9 cellular contexts compared by ENCODE assay signal in genomic region chr1:246689409-246689997, GRCh38. TPM values are rescaled to one million over a fixed set of nuclear protein-coding genes. Genes with fewer than 3 reads are reported as not detected.
A peak's percentile ranks its signal among the peaks of the same experiment; 100 is the strongest.
DNase-seq lines count a peak whose midpoint lies in the region; ATAC-seq and TF ChIP-seq lines count a peak whose summit lies in the region.
"Had no signal": no experiment of that assay in that cellular context is flagged by ENCODE, and none has a peak within 500 bp of the region (broad histone marks: within the 10 kb centered on the region; RNA-seq: fewer than 3 reads in every experiment).

No MANE protein-coding gene starts in this region.

- no peak overlapping the region for H3K27ac Mint-ChIP-seq in naive B cell
- H3K27ac Mint-ChIP-seq: activated naive CD8-positive, alpha-beta T cell had no signal

- H3K27ac ChIP-seq in thoracic aorta, result no peak overlapping the region

- no peaks in the 10 kb centered on the region for H3K36me3 ChIP-seq in thoracic aorta

- peaks cover 0 to 7% of the 10 kb centered on the region in 2 donors for H3K4me1 ChIP-seq in thoracic aorta (ENCODE audit: control insufficient read depth in 1 of 2, low read depth in 2 of 2)

- H3K27me3 Mint-ChIP-seq in naive B cell, result no peaks in the 10 kb centered on the region
- H3K27me3 Mint-ChIP-seq: activated naive CD8-positive, alpha-beta T cell had no signal

- no peaks in the 10 kb centered on the region for H3K36me3 Mint-ChIP-seq in naive B cell
- H3K36me3 Mint-ChIP-seq: activated naive CD8-positive, alpha-beta T cell had no signal

- TF ChIP-seq CTCF in thoracic aorta (IDR thresholded peaks at IDR 0.05), result peak; percentile 65

- H3K9me3 Mint-ChIP-seq in naive B cell, result peaks cover 0 to 11% (median 2%) of the 10 kb centered on the region in 7 donors

- peak; percentile 94 for ATAC-seq in GM19452 (IDR thresholded peaks at IDR 0.05; ENCODE audit: unreplicated experiment)
- ATAC-seq in HG03469 (IDR thresholded peaks at IDR 0.05; ENCODE audit: unreplicated experiment), result peak; percentile 98
- ATAC-seq in esophagus mucosa, result peak; percentile 97
- ATAC-seq in naive B cell (ENCODE audit: low read depth in 2 of 2), result peak; percentile 92 to 96
- no peak for ATAC-seq in thoracic aorta (ENCODE audit: insufficient number of reproducible peaks, low FRiP score, low read depth)

- peaks cover 4 to 7% (median 4%) of the 10 kb centered on the region in 3 donors for H3K4me1 Mint-ChIP-seq in naive B cell

- peaks cover 4% of the 10 kb centered on the region for H3K9me3 ChIP-seq in thoracic aorta

- DNase-seq in D341Med (ENCODE audit: low spot score) (peak; percentile 91), NCI-H524 (lab: John Stamatoyannopoulos, UW) (peak; percentile 59 to 71), naive B cell (peak; percentile 43), thoracic aorta (ENCODE audit: low spot score) (no peak)
- peak; percentile 27 to 43 for DNase-seq in activated CD4-positive, alpha-beta T cell treated with anti-CD3 and anti-CD28 coated beads, Interleukin-2, amount 50 U/mL, for 48 hours

- H3K27me3 ChIP-seq in thoracic aorta (replicated peaks; ENCODE audit: insufficient read depth), result no peaks in the 10 kb centered on the region

- peak overlapping the region in 3 of 8 donors; percentile 25 to 53 (median 44) for H3K4me3 Mint-ChIP-seq in naive B cell
- H3K4me3 Mint-ChIP-seq: activated naive CD8-positive, alpha-beta T cell had no signal

- H3K4me3 ChIP-seq in thoracic aorta, result peak overlapping the region; percentile 54

RNA-seq across cellular contexts. Expression of gene SCCPDH, which starts 34.7 kb away (rescaled TPM):
- total RNA-seq in esophagus mucosa, result 2.8 TPM
- polyA plus RNA-seq in naive B cell (ENCODE audit: low read depth in 6 of 6), result 10 to 100 TPM in 3 of 6 donors, 1 to 10 TPM in 3; 5.6 to 13.4 (median 10.7) TPM
- total RNA-seq in thoracic aorta, result 10 to 100 TPM; 12.8 to 14.4 TPM
